ENCODE assay signal across 17 cellular contexts in genomic region chr5:45568813-45569212, GRCh38.
DNase-seq lines count a peak whose midpoint lies in the region; ATAC-seq lines count a peak whose summit lies in the region.
"Had no signal": no experiment of that assay in that cellular context is flagged by ENCODE, and none has a peak within 500 bp of the region (broad histone marks: within the 10 kb centered on the region; RNA-seq: fewer than 3 reads in every experiment).

No MANE protein-coding gene starts in this region.

- H3K4me1 ChIP-seq in HUES48 (ENCODE audit: control insufficient read depth, insufficient read depth, low read length) (peaks cover 36% of the 10 kb centered on the region), iPS-18a (ENCODE audit: control insufficient read depth, low read depth, low read length) (peaks cover 29% of the 10 kb centered on the region)
- H3K4me1 ChIP-seq: A549, Caco-2 had no signal

- no peak for ATAC-seq in GM19397 (IDR thresholded peaks at IDR 0.05; ENCODE audit: unreplicated experiment)
- ATAC-seq in GM21367 (IDR thresholded peaks at IDR 0.05; ENCODE audit: unreplicated experiment): no peak
- ATAC-seq: A549, HepG2 had no signal

- H3K36me3 ChIP-seq in HUES48 (ENCODE audit: control insufficient read depth, insufficient read depth, low read length): no peaks in the 10 kb centered on the region
- no peaks in the 10 kb centered on the region for H3K36me3 ChIP-seq in iPS-18a (ENCODE audit: control insufficient read depth, low read depth, low read length)

- H3K4me3 ChIP-seq in HUES48 (ENCODE audit: low read depth, low read length): no peak overlapping the region
- no peak overlapping the region for H3K4me3 ChIP-seq in iPS-18a (ENCODE audit: low read length)
- H3K4me3 ChIP-seq: A549 had no signal

- H3K9ac ChIP-seq in HUES48 (ENCODE audit: low read depth, low read length) (no peak overlapping the region), iPS-18a (ENCODE audit: low read length) (no peak overlapping the region)

- H3K9me3 ChIP-seq in HUES48 (ENCODE audit: control insufficient read depth, insufficient read depth, low read length) (no peaks in the 10 kb centered on the region), iPS-18a (ENCODE audit: control insufficient read depth, low read depth, low read length) (no peaks in the 10 kb centered on the region)
- H3K9me3 ChIP-seq: A549, Caco-2 had no signal

- DNase-seq in NCI-H82 (lab: John Stamatoyannopoulos, UW) (peak; percentile 5), NCI-H82 treated with DMSO at 0.1 percent for 48 hours (lab: John Stamatoyannopoulos, UW; ENCODE audit: unreplicated experiment) (no peak)
- DNase-seq in activated naive CD4-positive, alpha-beta T cell (lab: John Stamatoyannopoulos, UW): no peak
- DNase-seq: AML-193; Caco-2; CD4-positive, alpha-beta T cell; GDM1; HCEC 1CT had no signal

- no peaks in the 10 kb centered on the region for H3K27me3 ChIP-seq in HUES48 (ENCODE audit: control insufficient read depth, insufficient read depth, low read length)
- no peaks in the 10 kb centered on the region for H3K27me3 ChIP-seq in iPS-18a (ENCODE audit: control insufficient read depth, insufficient read depth, low read length)

- peak overlapping the region; percentile 26 for H3K27ac ChIP-seq in HUES48 (ENCODE audit: low read depth, low read length)
- H3K27ac ChIP-seq in iPS-18a (ENCODE audit: low read length): peak overlapping the region; percentile 39
- H3K27ac ChIP-seq: 22Rv1, A549, C4-2B, HL-60 had no signal
